Comparison of ENCODE assay signal across 9 cellular contexts in the genomic region with DNA sequence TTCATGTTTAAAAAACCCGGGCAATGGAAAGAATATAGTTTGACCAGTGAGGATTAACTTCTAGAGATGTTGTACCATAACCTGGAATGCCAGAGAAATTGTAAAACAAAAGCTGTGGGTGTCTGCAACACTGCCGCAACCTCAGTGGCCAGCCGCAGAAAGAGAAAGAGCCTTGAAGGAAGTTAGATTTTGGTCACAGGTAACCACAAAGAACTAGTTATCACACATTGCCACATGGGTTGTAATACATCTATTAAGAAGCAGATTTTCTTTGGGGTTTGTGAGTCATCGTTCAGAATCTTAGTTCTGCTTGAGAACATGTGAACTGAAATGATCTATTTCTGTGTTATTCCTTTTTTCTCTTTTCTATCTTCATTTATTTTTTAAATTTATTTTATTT.
DNase-seq lines count a peak whose midpoint lies in the region; ATAC-seq and TF ChIP-seq lines count a peak whose summit lies in the region.
"Had no signal": no experiment of that assay in that cellular context is flagged by ENCODE, and none has a peak within 500 bp of the region (broad histone marks: within the 10 kb centered on the region; RNA-seq: fewer than 3 reads in every experiment).

No MANE protein-coding gene starts in this region.

- no peak overlapping the region for H2AFZ ChIP-seq in MM.1S (ENCODE audit: low read length)

- ATAC-seq in GM21526 (IDR thresholded peaks at IDR 0.05; ENCODE audit: low FRiP score, unreplicated experiment), result peak; percentile 94
- ATAC-seq in left colon, result no peak
- ATAC-seq: HCT116 had no signal

- H3K27me3 ChIP-seq in MM.1S (replicated peaks; ENCODE audit: insufficient read depth, low read length) (peaks cover 15% of the 10 kb centered on the region), brain microvascular endothelial cell (replicated peaks) (no peaks in the 10 kb centered on the region)

- peak; percentile 56 for DNase-seq in GM03348 (ENCODE audit: low spot score)
- DNase-seq in MM.1S, result peak; percentile 93
- DNase-seq in brain microvascular endothelial cell, result peak; percentile 73
- DNase-seq in left colon, result no peak
- no peak for DNase-seq in NCI-H82 (lab: John Stamatoyannopoulos, UW)
- no peak for DNase-seq in T1000 (lab: John Stamatoyannopoulos, UW)
- no peak for DNase-seq in amygdala (lab: John Stamatoyannopoulos, UW)

- no peaks in the 10 kb centered on the region for H4K20me1 ChIP-seq in MM.1S (ENCODE audit: insufficient read depth, low read length)

- no peaks in the 10 kb centered on the region for H3K9me2 ChIP-seq in MM.1S (replicated peaks; ENCODE audit: insufficient read depth, low read length)

- H3K4me3 ChIP-seq in MM.1S (ENCODE audit: low read length) (peak overlapping the region; percentile 22; the same call in 1 of the 2 replicates), brain microvascular endothelial cell (ENCODE audit: low read depth, low read length) (no peak overlapping the region)

- in situ Hi-C loops in brain microvascular endothelial cell (cut with HindIII; ENCODE audit: low pct_ligation_motif_present, low sequenced_read_pairs), result no loop called here

- no peaks in the 10 kb centered on the region for H3K79me2 ChIP-seq in MM.1S (ENCODE audit: low read length)

- peaks cover 21% of the 10 kb centered on the region for H3K4me1 ChIP-seq in MM.1S (ENCODE audit: low read length)

- H3K9ac ChIP-seq in MM.1S (ENCODE audit: low read length), result peak overlapping the region; percentile 52

- H3F3A ChIP-seq in MM.1S (ENCODE audit: insufficient read depth, low read length), result peaks cover 13% of the 10 kb centered on the region

- H3K27ac ChIP-seq in MM.1S (ENCODE audit: low read length), result peak overlapping the region; percentile 81; the same call in 1 of the 2 replicates
- H3K27ac ChIP-seq in brain microvascular endothelial cell, result no peak overlapping the region

- TF ChIP-seq CTCF in MM.1S (IDR thresholded peaks at IDR 0.05; ENCODE audit: low read length) (no peak), brain microvascular endothelial cell (IDR thresholded peaks at IDR 0.05; ENCODE audit: low read depth, low read length, missing control alignments) (no peak)

- intact Hi-C loops in left colon (cut with DNase I, micrococcal nuclease), result no loop called here

- H3K36me3 ChIP-seq in MM.1S (replicated peaks; ENCODE audit: insufficient read depth, low read length) (no peaks in the 10 kb centered on the region), brain microvascular endothelial cell (replicated peaks) (no peaks in the 10 kb centered on the region)

- no peaks in the 10 kb centered on the region for H3K9me3 ChIP-seq in MM.1S (replicated peaks; ENCODE audit: insufficient read depth, low read length)

- peak overlapping the region; percentile 70 for H3K4me2 ChIP-seq in MM.1S (ENCODE audit: low read depth, low read length)

Comparison
In these comparisons a context has a peak if more than half of its experiments do, and no peak if none do; other contexts are left out.
1. DNase-seq: peak in GM03348 (single experiment), MM.1S (single experiment) and brain microvascular endothelial cell (single experiment); none in left colon (0 of 2), NCI-H82 (single experiment), T1000 (single experiment) and amygdala (0 of 56).